In genomic region chr4:113740857-113741379, GRCh38 we compare ENCODE assay signal across 14 cellular contexts. TPM values are rescaled to one million over a fixed set of nuclear protein-coding genes. Genes with fewer than 3 reads are reported as not detected.
DNase-seq lines count a peak whose midpoint lies in the region; ATAC-seq and TF ChIP-seq lines count a peak whose summit lies in the region.
"Had no signal": no experiment of that assay in that cellular context is flagged by ENCODE, and none has a peak within 500 bp of the region (broad histone marks: within the 10 kb centered on the region; RNA-seq: fewer than 3 reads in every experiment).

No MANE protein-coding gene starts in this region.

- no peak for TF ChIP-seq POLR2A in gastrocnemius medialis (IDR thresholded peaks at IDR 0.05)

- peak overlapping the region; percentile 17 for H3K27ac ChIP-seq in cardiac muscle cell
- H3K27ac ChIP-seq in epithelial cell of prostate: peak overlapping the region; percentile 40
- peak overlapping the region in 1 of 4 donors; percentile 49 for H3K27ac ChIP-seq in gastrocnemius medialis
- H3K27ac ChIP-seq: SJSA1 had no signal

- H3K4me3 ChIP-seq in cardiac muscle cell (no peak overlapping the region), gastrocnemius medialis (no peak overlapping the region)
- H3K4me3 ChIP-seq: HAP-1, SJSA1 had no signal

- intact Hi-C loops in Right ventricle myocardium inferior (cut with DNase I): no loop called here
- intact Hi-C loops in gastrocnemius medialis (cut with DNase I; ENCODE audit: low total_unique reads): no loop called here

- no peak for ATAC-seq in Right ventricle myocardium inferior
- no peak for ATAC-seq in gastrocnemius medialis

- H3K4me1 ChIP-seq in cardiac muscle cell (ENCODE audit: low read depth): no peaks in the 10 kb centered on the region
- H3K4me1 ChIP-seq in gastrocnemius medialis: peaks cover 28 to 58% of the 10 kb centered on the region in 2 donors
- H3K4me1 ChIP-seq: BE2C, SJSA1 had no signal

- in situ Hi-C loops in gastrocnemius medialis (cut with MboI; ENCODE audit: low sequenced_read_pairs in 4 of 4): no loop called here

- H3K36me3 ChIP-seq in cardiac muscle cell (no peaks in the 10 kb centered on the region), gastrocnemius medialis (no peaks in the 10 kb centered on the region)
- H3K36me3 ChIP-seq: BE2C, HAP-1 had no signal

- DNase-seq in cardiac muscle cell (ENCODE audit: low read depth in 1 of 2, low spot score in 1 of 2) (no peak), Right ventricle myocardium inferior (ENCODE audit: missing footprints) (no peak), M059J (ENCODE audit: low read depth) (peak; percentile 20), epithelial cell of prostate (ENCODE audit: low read depth, low spot score) (no peak), gastrocnemius medialis (no peak), NCI-H510A treated with DMSO at 0.1 percent for 48 hours (lab: John Stamatoyannopoulos, UW) (no peak), HUDEP-2 (lab: John Stamatoyannopoulos, UW; ENCODE audit: unreplicated experiment in 76 of 76) (no peak)
- DNase-seq: BE2C; CD8-positive, alpha-beta memory T cell; NCI-H1048; NCI-H2227 treated with DMSO at 0.1 percent for 48 hours; NCI-H526 treated with DMSO at 0.1 percent for 48 hours had no signal

- H3K27me3 ChIP-seq in cardiac muscle cell (no peaks in the 10 kb centered on the region), gastrocnemius medialis (no peaks in the 10 kb centered on the region)
- H3K27me3 ChIP-seq: BE2C, SJSA1 had no signal

- H3K9me3 ChIP-seq in cardiac muscle cell (ENCODE audit: low read depth): no peaks in the 10 kb centered on the region
- no peaks in the 10 kb centered on the region for H3K9me3 ChIP-seq in gastrocnemius medialis
- H3K9me3 ChIP-seq: BE2C, HAP-1, SJSA1 had no signal

- no peak for TF ChIP-seq CTCF in cardiac muscle cell (IDR thresholded peaks at IDR 0.05; ENCODE audit: low read depth, low read length)
- no peak for TF ChIP-seq CTCF in gastrocnemius medialis (IDR thresholded peaks at IDR 0.05 in 4 of 5, conservative IDR thresholded peaks at IDR 0.05 in 1 of 5)

RNA-seq across cellular contexts. Expression of gene CAMK2D, which starts 20.6 kb away (rescaled TPM):
- 74.9 and 84.7 TPM in 2 replicates for total RNA-seq in cardiac muscle cell
- polyA plus RNA-seq in cardiac muscle cell: 60.6 and 88.5 TPM in 2 replicates
- 214 TPM for total RNA-seq in Right ventricle myocardium inferior
- total RNA-seq in M059J (2014; rRNA removed; shearing (Covaris generic)): 14.8 and 24.4 TPM in 2 replicates
- 100 to 1,000 TPM in 3 of 4 donors, 10 to 100 TPM in 1; 73.2 to 149 (median 119) TPM for total RNA-seq in gastrocnemius medialis
